Comparison of ENCODE assay signal across 18 cellular contexts in genomic region chr5:34715711-34716110, GRCh38. TPM values are rescaled to one million over a fixed set of nuclear protein-coding genes. Genes with fewer than 3 reads are reported as not detected.
A peak's percentile ranks its signal among the peaks of the same experiment; 100 is the strongest.
DNase-seq lines count a peak whose midpoint lies in the region; ATAC-seq and TF ChIP-seq lines count a peak whose summit lies in the region.
"Had no signal": no experiment of that assay in that cellular context is flagged by ENCODE, and none has a peak within 500 bp of the region (broad histone marks: within the 10 kb centered on the region; RNA-seq: fewer than 3 reads in every experiment).

No MANE protein-coding gene starts in this region.

- no peaks in the 10 kb centered on the region for H3K9me3 Mint-ChIP-seq in HFFc6
- H3K9me3 Mint-ChIP-seq: mesothelial cell of epicardium; natural killer cell treated with Interleukin-12 subunit alpha and Interleukin-12 subunit beta and Interleukin-15 and Interleukin-18, amount 100 ng/mL, for 72 hours had no signal

- CTCF ChIA-PET in AG04450 (lab: Charles Lee): interaction anchor here (0.6 kb wide), 1 partner anchor 183 kb away, joined by 3 read pairs; no protein-coding TSS in a partner anchor
- CTCF ChIA-PET in OCI-LY7 (lab: Charles Lee; ENCODE audit: unreplicated experiment): no interaction called here

- H3K4me2 ChIP-seq in OCI-LY7 (ENCODE audit: low read length): no peak overlapping the region
- H3K4me2 ChIP-seq: A549 had no signal

- TF ChIP-seq CTCF in AG04450 (IDR thresholded peaks at IDR 0.05; ENCODE audit: low read depth, low read length) (no peak), HFFc6 (IDR thresholded peaks at IDR 0.05) (no peak), cardiac fibroblast (IDR thresholded peaks at IDR 0.05; ENCODE audit: low read depth, low read length) (no peak), OCI-LY7 (conservative IDR thresholded peaks at IDR 0.05; ENCODE audit: low read length) (no peak), gastrocnemius medialis (IDR thresholded peaks at IDR 0.05 in 4 of 5, conservative IDR thresholded peaks at IDR 0.05 in 1 of 5) (no peak)

- intact Hi-C loops in OCI-LY7 (cut with micrococcal nuclease; ENCODE audit: unreplicated experiment): no loop called here
- intact Hi-C loops in gastrocnemius medialis (cut with DNase I; ENCODE audit: low total_unique reads): no loop called here

- peak overlapping the region; percentile 60 for H3K4me3 Mint-ChIP-seq in HFFc6
- H3K4me3 Mint-ChIP-seq: mesothelial cell of epicardium; natural killer cell treated with Interleukin-12 subunit alpha and Interleukin-12 subunit beta and Interleukin-15 and Interleukin-18, amount 100 ng/mL, for 72 hours had no signal

- H3K79me2 ChIP-seq in OCI-LY7 (ENCODE audit: insufficient read depth, low read depth, low read length): no peaks in the 10 kb centered on the region

- peak overlapping the region; percentile 63 for H3K27ac ChIP-seq in AG04450 (ENCODE audit: low read depth, low read length)
- no peak overlapping the region for H3K27ac ChIP-seq in OCI-LY7 (ENCODE audit: low read depth, low read length, poor library complexity, severe bottlenecking)
- no peak overlapping the region for H3K27ac ChIP-seq in gastrocnemius medialis
- H3K27ac ChIP-seq: A549, C4-2B had no signal

- ATAC-seq in GM21825 (IDR thresholded peaks at IDR 0.05; ENCODE audit: unreplicated experiment): no peak
- no peak for ATAC-seq in gastrocnemius medialis
- ATAC-seq: A549; natural killer cell treated with Interleukin-12 subunit alpha and Interleukin-12 subunit beta and Interleukin-15 and Interleukin-18, amount 100 ng/mL, for 72 hours had no signal

- in situ Hi-C loops in gastrocnemius medialis (cut with MboI; ENCODE audit: low sequenced_read_pairs in 4 of 4): no loop called here

- no TSS peak for BruUV-seq in OCI-LY7 (replicated peaks; lab: Mats Ljungman, UMichigan)

- no peaks in the 10 kb centered on the region for H3K9me2 ChIP-seq in OCI-LY7 (ENCODE audit: insufficient read depth, low read length)

- H4K20me1 ChIP-seq in OCI-LY7 (ENCODE audit: insufficient read depth, low read length): no peaks in the 10 kb centered on the region

- no peak overlapping the region for H2AFZ ChIP-seq in OCI-LY7 (ENCODE audit: low read length)

- H3K4me3 ChIP-seq in AG04450 (ENCODE audit: low read depth, low read length) (no peak overlapping the region), cardiac fibroblast (replicated peaks in 1 of 2; ENCODE audit: low read depth in 2 of 2, low read length in 2 of 2) (no peak overlapping the region), OCI-LY7 (ENCODE audit: low read depth, low read length, poor library complexity, severe bottlenecking) (no peak overlapping the region), gastrocnemius medialis (no peak overlapping the region)
- H3K4me3 ChIP-seq: A549 had no signal

- H3K27me3 Mint-ChIP-seq in HFFc6 (ENCODE audit: insufficient read depth): no peaks in the 10 kb centered on the region

- H3K27me3 ChIP-seq in AG04450 (ENCODE audit: control insufficient read depth, insufficient read depth, low read length) (no peaks in the 10 kb centered on the region), gastrocnemius medialis (no peaks in the 10 kb centered on the region)

- H3K27ac Mint-ChIP-seq in HFFc6: peak overlapping the region; percentile 91
- H3K27ac Mint-ChIP-seq: mesothelial cell of epicardium; natural killer cell treated with Interleukin-12 subunit alpha and Interleukin-12 subunit beta and Interleukin-15 and Interleukin-18, amount 100 ng/mL, for 72 hours had no signal

- DNase-seq in AG04450 (ENCODE audit: low read depth, low spot score): no peak
- DNase-seq in HFFc6: peak; percentile 52
- DNase-seq in cardiac fibroblast (ENCODE audit: low read depth in 2 of 2): peak; percentile 67 to 80
- DNase-seq in lung microvascular endothelial cell (ENCODE audit: low read depth in 2 of 2): peak; percentile 61 to 80
- DNase-seq in OCI-LY7 (ENCODE audit: low spot score): no peak
- no peak for DNase-seq in OCI-M2 (lab: John Stamatoyannopoulos, UW; ENCODE audit: unreplicated experiment)
- no peak for DNase-seq in gastrocnemius medialis
- DNase-seq: activated CD4-positive, alpha-beta T cell treated with anti-CD3 and anti-CD28 coated beads for 48 hours; cerebellar nuclear complex; GDM1; NCI-H1092; NCI-H2081 treated with DMSO at 0.1 percent for 48 hours; NK-92 treated with Interleukin-12 subunit alpha and Interleukin-12 subunit beta, amount 100 ng/mL, for 24 hours had no signal

- H3K4me1 ChIP-seq in OCI-LY7 (ENCODE audit: insufficient read depth, low read length, poor library complexity, severe bottlenecking) (no peaks in the 10 kb centered on the region), gastrocnemius medialis (no peaks in the 10 kb centered on the region)

- H3K9me3 ChIP-seq in AG04450 (ENCODE audit: control insufficient read depth, insufficient read depth, low read length): no peaks in the 10 kb centered on the region
- no peaks in the 10 kb centered on the region for H3K9me3 ChIP-seq in OCI-LY7 (ENCODE audit: low read length)
- H3K9me3 ChIP-seq in gastrocnemius medialis: no peaks in the 10 kb centered on the region
- H3K9me3 ChIP-seq: A549 had no signal

- peaks cover 87% of the 10 kb centered on the region for H3K4me1 Mint-ChIP-seq in HFFc6 (ENCODE audit: low read depth)

- peaks cover 70% of the 10 kb centered on the region for H3K36me3 Mint-ChIP-seq in HFFc6 (ENCODE audit: low read depth)
- H3K36me3 Mint-ChIP-seq: natural killer cell treated with Interleukin-12 subunit alpha and Interleukin-12 subunit beta and Interleukin-15 and Interleukin-18, amount 100 ng/mL, for 72 hours had no signal

- POLR2A ChIA-PET in AG04450 (lab: Yijun Ruan, JAX) (no interaction called here), OCI-LY7 (lab: Charles Lee) (no interaction called here)

- H3K36me3 ChIP-seq in OCI-LY7 (ENCODE audit: insufficient read depth, low read length): no peaks in the 10 kb centered on the region
- no peaks in the 10 kb centered on the region for H3K36me3 ChIP-seq in gastrocnemius medialis

- no peak for TF ChIP-seq POLR2A in gastrocnemius medialis (IDR thresholded peaks at IDR 0.05)

RNA-seq across cellular contexts. Expression of gene RAI14, which starts 59.6 kb away (rescaled TPM):
- polyA plus RNA-seq in AG04450 (2011; rRNA removed): 162 and 211 TPM in 2 replicates
- polyA minus RNA-seq in AG04450 (2011; rRNA and poly(A)+ RNA removed): 438 and 587 TPM in 2 replicates
- total RNA-seq in HFFc6 (2021; fragmentation: NEBNext Ultra II Directional; extraction: Animal tissue kit (Norgen Biotek cat#: 25700)): 100 to 1,000 TPM; 256 to 360 (median 323) TPM
- 116 and 187 TPM in 2 replicates for total RNA-seq in lung microvascular endothelial cell
- 0.92 and 1.0 TPM in 2 replicates for total RNA-seq in OCI-LY7 (2014; rRNA removed; shearing (Covaris generic))
- total RNA-seq in OCI-LY7 (2022): 8.0 and 12.3 TPM in 2 replicates
- 1 to 10 TPM; 1.1 to 3.6 (median 1.7) TPM for total RNA-seq in gastrocnemius medialis

Comparison
In these comparisons a context has a peak if more than half of its experiments do, and no peak if none do; other contexts are left out.
1. DNase-seq: peak in HFFc6 (single experiment), cardiac fibroblast (2 of 2) and lung microvascular endothelial cell (2 of 2); none in AG04450 (single experiment), OCI-LY7 (single experiment), OCI-M2 (single experiment) and gastrocnemius medialis (0 of 2).